ENCODE assay signal across 1 cellular context in genomic region chr2:234678721-234679120, GRCh38.
TF ChIP-seq lines count a peak whose summit lies in the region.

No MANE protein-coding gene starts in this region.

TF ChIP-seq in SK-N-SH treated with all-trans-retinoic acid at 6 μM for 48 hours, 23 proteins besides CTCF, POLR2A, EP300 and RAD21 (continued from another document):
- no peak for TF ChIP-seq ARNTL (CRISPR knock-in tag; IDR thresholded peaks at IDR 0.05; ENCODE audit: borderline replicate concordance, low read depth)
- no peak for TF ChIP-seq PPARA (CRISPR knock-in tag; IDR thresholded peaks at IDR 0.05; ENCODE audit: borderline replicate concordance)
- no peak for TF ChIP-seq ZNF8 (CRISPR knock-in tag; IDR thresholded peaks at IDR 0.05)
- no peak for TF ChIP-seq ESRRG (CRISPR knock-in tag; IDR thresholded peaks at IDR 0.05)
- no peak for TF ChIP-seq CSDC2 (CRISPR knock-in tag; IDR thresholded peaks at IDR 0.05)
- no peak for TF ChIP-seq RARB (CRISPR knock-in tag; IDR thresholded peaks at IDR 0.05)
- TF ChIP-seq ZC3H10 (CRISPR knock-in tag; IDR thresholded peaks at IDR 0.05), result no peak
- TF ChIP-seq OSR1 (CRISPR knock-in tag; IDR thresholded peaks at IDR 0.05), result no peak
